10 cellular contexts compared by ENCODE assay signal in the genomic region with DNA sequence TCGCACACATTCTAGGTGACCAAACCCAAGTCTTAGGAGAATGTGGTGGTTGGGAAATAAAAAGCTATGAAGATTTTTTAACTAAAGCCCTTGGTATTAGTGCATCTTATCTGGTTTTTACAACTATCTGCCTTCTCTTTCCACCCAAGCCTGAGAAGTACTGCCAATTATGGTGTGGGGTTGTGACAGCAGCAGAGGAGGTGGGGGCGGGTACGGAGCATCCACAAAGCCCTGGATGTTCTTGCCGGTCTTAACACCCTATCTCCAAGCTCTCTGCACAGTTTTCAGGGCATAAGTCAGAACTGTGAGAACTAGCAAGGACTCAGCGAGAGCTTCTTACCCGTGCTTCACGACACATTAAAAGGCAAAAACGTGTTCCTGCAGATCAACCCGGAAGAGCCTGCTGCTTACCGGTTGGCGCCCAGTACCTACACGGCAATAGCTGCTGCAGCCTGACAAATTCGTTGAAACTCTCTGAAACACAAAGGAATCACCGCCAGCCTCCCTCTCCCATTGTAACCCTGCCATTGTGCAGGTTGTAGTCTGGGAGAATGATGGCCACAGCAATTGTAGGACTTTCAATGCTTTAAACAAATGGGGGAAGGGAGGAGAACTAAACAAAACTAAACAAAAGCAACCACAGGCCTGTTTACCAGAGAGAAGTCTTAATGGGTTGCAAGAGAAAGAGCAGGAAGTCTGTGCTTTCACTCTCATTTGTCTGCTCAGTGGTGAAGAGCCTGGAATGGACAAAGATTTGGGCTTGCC.
DNase-seq lines count a peak whose midpoint lies in the region; ATAC-seq and TF ChIP-seq lines count a peak whose summit lies in the region.
"Had no signal": no experiment of that assay in that cellular context is flagged by ENCODE, and none has a peak within 500 bp of the region (broad histone marks: within the 10 kb centered on the region; RNA-seq: fewer than 3 reads in every experiment).

No MANE protein-coding gene starts in this region.

- peaks cover 2% of the 10 kb centered on the region for H3K9me3 Mint-ChIP-seq in activated CD8-positive, alpha-beta T cell treated with anti-CD3 and anti-CD28 coated beads for 36 hours

- H3K4me3 ChIP-seq in iPS DF 6.9 (ENCODE audit: low read length) (no peak overlapping the region), right atrium auricular region (no peak overlapping the region)

- H3K4me1 ChIP-seq in iPS DF 6.9 (ENCODE audit: control insufficient read depth, insufficient read depth, low read length) (peaks cover 7% of the 10 kb centered on the region), right atrium auricular region (no peaks in the 10 kb centered on the region)

- DNase-seq in DMS153 treated with DMSO at 0.1 percent for 48 hours (lab: John Stamatoyannopoulos, UW; ENCODE audit: unreplicated experiment) (peak; percentile 68), NCI-H1105 (lab: John Stamatoyannopoulos, UW) (peak; percentile 61), iPS DF 6.9 (ENCODE audit: low read depth, low spot score) (peak; percentile 66), right atrium auricular region (ENCODE audit: low spot score) (no peak), medulla oblongata (ENCODE audit: extremely low spot score) (no peak)
- DNase-seq in activated CD8-positive, alpha-beta T cell treated with anti-CD3 and anti-CD28 coated beads for 36 hours = peak; percentile 7
- DNase-seq: NCI-H1694, SW 1271 had no signal

- CTCF ChIA-PET in activated CD8-positive, alpha-beta T cell treated with anti-CD3 and anti-CD28 coated beads for 36 hours (lab: Charles Lee) = interaction anchor here (1.6 kb wide), 1 partner anchor 9 kb away, joined by 4 read pairs; no protein-coding TSS in a partner anchor

- peak overlapping the region; percentile 30 for H3K4me3 Mint-ChIP-seq in activated CD8-positive, alpha-beta T cell treated with anti-CD3 and anti-CD28 coated beads for 36 hours

- H3K27ac ChIP-seq in iPS DF 6.9 (ENCODE audit: low read length) = peak overlapping the region; percentile 56
- H3K27ac ChIP-seq in right atrium auricular region = no peak overlapping the region

- H3K9me3 ChIP-seq in iPS DF 6.9 (ENCODE audit: control insufficient read depth, insufficient read depth, low read length) (no peaks in the 10 kb centered on the region), right atrium auricular region (no peaks in the 10 kb centered on the region)

- H3K36me3 Mint-ChIP-seq in activated CD8-positive, alpha-beta T cell treated with anti-CD3 and anti-CD28 coated beads for 36 hours (ENCODE audit: low read depth) = no peaks in the 10 kb centered on the region

- no peaks in the 10 kb centered on the region for H3K27me3 Mint-ChIP-seq in activated CD8-positive, alpha-beta T cell treated with anti-CD3 and anti-CD28 coated beads for 36 hours

- no peak for ATAC-seq in activated CD8-positive, alpha-beta T cell treated with anti-CD3 and anti-CD28 coated beads for 36 hours
- ATAC-seq in HG03342 (IDR thresholded peaks at IDR 0.05; ENCODE audit: unreplicated experiment) = no peak
- no peak for ATAC-seq in HG03045 (IDR thresholded peaks at IDR 0.05; ENCODE audit: unreplicated experiment)

- peak overlapping the region; percentile 49 for H3K27ac Mint-ChIP-seq in activated CD8-positive, alpha-beta T cell treated with anti-CD3 and anti-CD28 coated beads for 36 hours

- POLR2A ChIA-PET in activated CD8-positive, alpha-beta T cell treated with anti-CD3 and anti-CD28 coated beads for 36 hours (lab: Charles Lee) = no interaction called here

- intact Hi-C loops in activated CD8-positive, alpha-beta T cell treated with anti-CD3 and anti-CD28 coated beads for 36 hours (cut with micrococcal nuclease) = no loop called here

- H3K4me1 Mint-ChIP-seq in activated CD8-positive, alpha-beta T cell treated with anti-CD3 and anti-CD28 coated beads for 36 hours (ENCODE audit: low read depth) = peaks cover 26% of the 10 kb centered on the region

- no peaks in the 10 kb centered on the region for H3K27me3 ChIP-seq in iPS DF 6.9 (ENCODE audit: control insufficient read depth, insufficient read depth, low read length)
- H3K27me3 ChIP-seq in right atrium auricular region = no peaks in the 10 kb centered on the region

- no peak for TF ChIP-seq CTCF in activated CD8-positive, alpha-beta T cell treated with anti-CD3 and anti-CD28 coated beads for 36 hours (IDR thresholded peaks at IDR 0.05)
- TF ChIP-seq CTCF in right atrium auricular region (IDR thresholded peaks at IDR 0.05) = no peak

- WGBS in iPS DF 6.9 (ENCODE audit: insufficient coverage, insufficient read length) = no CpG with 5 or more reads among the region's 14 CpGs

- H3K36me3 ChIP-seq in iPS DF 6.9 (ENCODE audit: control insufficient read depth, insufficient read depth, low read length) = no peaks in the 10 kb centered on the region
- H3K36me3 ChIP-seq in right atrium auricular region = no peaks in the 10 kb centered on the region

Comparison
In these comparisons a context has a peak if more than half of its experiments do, and no peak if none do; other contexts are left out.
1. DNase-seq: peak in DMS153 treated with DMSO at 0.1 percent for 48 hours (single experiment), NCI-H1105 (single experiment), activated CD8-positive, alpha-beta T cell treated with anti-CD3 and anti-CD28 coated beads for 36 hours (single experiment) and iPS DF 6.9 (single experiment); none in right atrium auricular region (single experiment) and medulla oblongata (single experiment).